ENCODE assay signal across 10 cellular contexts in genomic region chr4:159227378-159227777, GRCh38.
A peak's percentile ranks its signal among the peaks of the same experiment; 100 is the strongest.
DNase-seq lines count a peak whose midpoint lies in the region; ATAC-seq and FAIRE-seq lines count a peak whose summit lies in the region.
"Had no signal": no experiment of that assay in that cellular context is flagged by ENCODE, and none has a peak within 500 bp of the region (broad histone marks: within the 10 kb centered on the region; RNA-seq: fewer than 3 reads in every experiment).

No MANE protein-coding gene starts in this region.

- DNase-seq in HT1080 (ENCODE audit: low read depth) (peak; percentile 13), astrocyte of the hippocampus (ENCODE audit: low read depth, low spot score) (peak; percentile 19), small intestine (peak; percentile 14), dedifferentiated amniotic fluid mesenchymal stem cell (ENCODE audit: extremely low spot score) (no peak)
- DNase-seq in stimulated activated CD4-positive, alpha-beta T cell treated with anti-CD3 and anti-CD28 coated beads, Interleukin-4, amount 100 ng/mL, for 24 hours = no peak
- DNase-seq: GF-D8 had no signal

- peaks cover 36% of the 10 kb centered on the region for H3K4me1 ChIP-seq in iPS-20b (ENCODE audit: insufficient read depth, low read length)
- peaks cover 4 to 5% of the 10 kb centered on the region in 2 donors for H3K4me1 ChIP-seq in small intestine (ENCODE audit: control insufficient read depth in 2 of 2, insufficient read depth in 1 of 2, low read depth in 1 of 2, low read length in 1 of 2)

- H3K4me3 ChIP-seq in iPS-20b (ENCODE audit: low read length) (no peak overlapping the region), small intestine (ENCODE audit: low read depth in 1 of 2, low read length in 2 of 2) (no peak overlapping the region)

- H3K27me3 ChIP-seq in iPS-20b (ENCODE audit: insufficient read depth, low read length) (no peaks in the 10 kb centered on the region), small intestine (ENCODE audit: control insufficient read depth in 2 of 2, insufficient read depth in 2 of 2, low read length in 2 of 2) (no peaks in the 10 kb centered on the region)

- peak overlapping the region; percentile 35; the same call in 1 of the 2 replicates for H3K9ac ChIP-seq in iPS-20b (ENCODE audit: low read depth, low read length)

- 47 to 60% (median 50%) methylated on average over 3 of the region's 3 CpGs for WGBS in small intestine, 3 donors

- FAIRE-seq in small intestine (lab: Jason Lieb, UNC) = no peak

- H3K36me3 ChIP-seq in iPS-20b (ENCODE audit: insufficient read depth, low read depth, low read length) = no peaks in the 10 kb centered on the region
- H3K36me3 ChIP-seq in small intestine (ENCODE audit: control insufficient read depth in 2 of 2, insufficient read depth in 2 of 2, low read length in 2 of 2) = no peaks in the 10 kb centered on the region

- ATAC-seq in GM18519 (IDR thresholded peaks at IDR 0.05; ENCODE audit: low FRiP score, unreplicated experiment) (no peak), HG03520 (IDR thresholded peaks at IDR 0.05; ENCODE audit: unreplicated experiment) (no peak)

- no peaks in the 10 kb centered on the region for H3K9me3 ChIP-seq in iPS-20b (ENCODE audit: insufficient read depth, low read depth, low read length)
- H3K9me3 ChIP-seq in small intestine (ENCODE audit: control insufficient read depth, low read depth) = no peaks in the 10 kb centered on the region

- H3K27ac ChIP-seq in iPS-20b (ENCODE audit: low read length) = no peak overlapping the region
- peak overlapping the region; percentile 5 to 24 for H3K27ac ChIP-seq in small intestine (ENCODE audit: low read depth in 1 of 2, low read length in 1 of 2)
- H3K27ac ChIP-seq: RWPE1 had no signal

Comparison
In these comparisons a context has a peak if more than half of its experiments do, and no peak if none do; other contexts are left out.
1. DNase-seq: peak in HT1080 (single experiment), astrocyte of the hippocampus (single experiment) and small intestine (single experiment); none in dedifferentiated amniotic fluid mesenchymal stem cell (single experiment) and stimulated activated CD4-positive, alpha-beta T cell treated with anti-CD3 and anti-CD28 coated beads, Interleukin-4, amount 100 ng/mL, for 24 hours (single experiment).